In genomic region chr11:819943-820649, GRCh38 we compare ENCODE assay signal across 1 cellular context.
TF ChIP-seq lines count a peak whose summit lies in the region.

No MANE protein-coding gene starts in this region.

TF ChIP-seq in GM12878, 131 proteins besides CTCF, POLR2A, EP300 and RAD21:
- no peak for TF ChIP-seq ZNF24 (IDR thresholded peaks at IDR 0.05)
- no peak for TF ChIP-seq ETV6 (conservative IDR thresholded peaks at IDR 0.05 in 1 of 2, IDR thresholded peaks at IDR 0.05 in 1 of 2; ENCODE audit: borderline replicate concordance in 1 of 2, low read depth in 1 of 2)
- 0 out of 2 replicates have a peak, but pooled peaks have one; percentile 11 for TF ChIP-seq HCFC1 (IDR thresholded peaks at IDR 0.05; ENCODE audit: low read length)
- peak in 1 of 2 experiments; percentile 16; a peak in 1 of 4 replicates for TF ChIP-seq BHLHE40 (IDR thresholded peaks at IDR 0.05; ENCODE audit: borderline replicate concordance in 1 of 2, low read depth in 2 of 2, low read length in 1 of 2)
- TF ChIP-seq NR2F1 (conservative IDR thresholded peaks at IDR 0.05), result peak; percentile 16; the same call in 1 of the 2 replicates
- TF ChIP-seq TCF12 (IDR thresholded peaks at IDR 0.05; ENCODE audit: low read depth, low read length), result 0 out of 2 replicates have a peak, but pooled peaks have one; percentile 29
- peak; percentile 63 for TF ChIP-seq MXI1 (IDR thresholded peaks at IDR 0.05; ENCODE audit: low read depth, low read length)
- no peak for TF ChIP-seq SREBF1 (IDR thresholded peaks at IDR 0.05; ENCODE audit: low read length)
- peak in 1 of 2 experiments; percentile 54; a peak in 1 of 3 replicates for TF ChIP-seq EGR1 (IDR thresholded peaks at IDR 0.05; ENCODE audit: borderline replicate concordance in 1 of 2, low read depth in 2 of 2, low read length in 2 of 2)
- peak; percentile 28; the same call in 1 of the 2 replicates for TF ChIP-seq TAF1 (IDR thresholded peaks at IDR 0.05; ENCODE audit: borderline replicate concordance, low read depth, low read length)
- TF ChIP-seq NR2C1 (IDR thresholded peaks at IDR 0.05), result peak; percentile 74; the same call in 1 of the 2 replicates
- TF ChIP-seq PKNOX1 (IDR thresholded peaks at IDR 0.05), result peak; percentile 33; the same call in 1 of the 2 replicates
- peak; percentile 17; the same call in 1 of the 2 replicates for TF ChIP-seq MTA2 (IDR thresholded peaks at IDR 0.05; ENCODE audit: low read depth)
- no peak for TF ChIP-seq SMC3 (IDR thresholded peaks at IDR 0.05; ENCODE audit: borderline replicate concordance, low read length)
- TF ChIP-seq LARP7 (IDR thresholded peaks at IDR 0.05), result 0 out of 2 replicates have a peak, but pooled peaks have one; percentile 41
